1 cellular context compared by ENCODE assay signal in the genomic region with DNA sequence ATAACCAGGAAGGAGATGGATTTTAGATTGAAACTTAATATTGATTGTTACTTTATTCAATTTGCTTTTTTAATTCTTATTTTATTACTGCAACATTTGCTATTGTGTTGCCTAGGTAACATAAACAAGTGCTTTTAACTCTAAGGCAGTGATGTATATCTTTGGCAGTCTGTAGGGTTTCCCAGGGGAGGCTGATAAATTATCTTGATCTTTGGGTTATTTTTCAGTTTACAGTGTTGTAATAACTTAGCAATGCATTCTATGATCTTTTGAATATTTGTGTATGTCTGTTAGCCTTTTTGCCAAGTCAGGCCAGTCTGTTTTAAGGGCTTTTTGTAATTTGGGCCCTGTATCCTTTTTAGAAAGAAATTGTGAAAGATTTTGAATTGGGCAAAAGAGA.
TF ChIP-seq lines count a peak whose summit lies in the region.

No MANE protein-coding gene starts in this region.

TF ChIP-seq in IMR-90, 13 proteins besides CTCF, POLR2A, EP300 and RAD21 (continued from another document):
- no peak for TF ChIP-seq RFX5 (IDR thresholded peaks at IDR 0.05; ENCODE audit: low read depth, low read length)
- no peak for TF ChIP-seq MAFK (IDR thresholded peaks at IDR 0.05; ENCODE audit: low read depth, low read length)
- TF ChIP-seq BHLHE40 (IDR thresholded peaks at IDR 0.05; ENCODE audit: low read depth, low read length): no peak
- TF ChIP-seq RCOR1 (IDR thresholded peaks at IDR 0.05; ENCODE audit: insufficient replicate concordance, low read length): no peak
- TF ChIP-seq NFE2L2 (IDR thresholded peaks at IDR 0.05; ENCODE audit: low read depth, low read length): no peak
- no peak for TF ChIP-seq CEBPB (IDR thresholded peaks at IDR 0.05; ENCODE audit: low read depth, low read length)
